In the genomic region with DNA sequence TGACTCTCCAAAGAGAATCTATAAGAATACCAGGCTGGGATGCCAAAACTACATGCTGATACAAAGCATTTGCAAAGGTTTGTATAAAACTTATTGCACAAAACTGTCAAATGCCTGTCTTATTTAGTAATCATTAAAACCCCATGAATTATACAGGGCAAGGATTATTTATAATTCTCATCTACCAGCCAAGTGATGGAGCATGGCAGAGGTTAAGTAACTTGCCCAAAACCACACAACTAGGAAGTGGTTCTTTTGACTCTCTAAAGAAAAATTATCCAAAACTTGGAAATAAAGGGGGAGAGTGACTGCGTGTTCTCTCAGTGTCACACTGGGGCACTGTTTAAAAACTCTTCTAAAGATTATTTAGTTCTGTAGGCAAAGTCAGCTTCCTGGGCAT, we compare ENCODE assay signal across 2 cellular contexts.
TF ChIP-seq lines count a peak whose summit lies in the region.

No MANE protein-coding gene starts in this region.

TF ChIP-seq in IMR-90, 13 proteins besides CTCF, POLR2A, EP300 and RAD21 (continued from another document):
- TF ChIP-seq, protein P1, sequence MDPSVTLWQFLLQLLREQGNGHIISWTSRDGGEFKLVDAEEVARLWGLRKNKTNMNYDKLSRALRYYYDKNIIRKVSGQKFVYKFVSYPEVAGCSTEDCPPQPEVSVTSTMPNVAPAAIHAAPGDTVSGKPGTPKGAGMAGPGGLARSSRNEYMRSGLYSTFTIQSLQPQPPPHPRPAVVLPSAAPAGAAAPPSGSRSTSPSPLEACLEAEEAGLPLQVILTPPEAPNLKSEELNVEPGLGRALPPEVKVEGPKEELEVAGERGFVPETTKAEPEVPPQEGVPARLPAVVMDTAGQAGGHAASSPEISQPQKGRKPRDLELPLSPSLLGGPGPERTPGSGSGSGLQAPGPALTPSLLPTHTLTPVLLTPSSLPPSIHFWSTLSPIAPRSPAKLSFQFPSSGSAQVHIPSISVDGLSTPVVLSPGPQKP (IDR thresholded peaks at IDR 0.05; ENCODE audit: borderline replicate concordance, low read depth, low read length) = no peak
- no peak for TF ChIP-seq CHD1 (IDR thresholded peaks at IDR 0.05; ENCODE audit: low read depth, low read length)
- TF ChIP-seq FOS (IDR thresholded peaks at IDR 0.05; ENCODE audit: low read depth, low read length) = no peak

TF ChIP-seq in SK-N-SH treated with all-trans-retinoic acid at 6 μM for 48 hours, 23 proteins besides CTCF, POLR2A, EP300 and RAD21 (continued from another document):
- TF ChIP-seq, protein P2, sequence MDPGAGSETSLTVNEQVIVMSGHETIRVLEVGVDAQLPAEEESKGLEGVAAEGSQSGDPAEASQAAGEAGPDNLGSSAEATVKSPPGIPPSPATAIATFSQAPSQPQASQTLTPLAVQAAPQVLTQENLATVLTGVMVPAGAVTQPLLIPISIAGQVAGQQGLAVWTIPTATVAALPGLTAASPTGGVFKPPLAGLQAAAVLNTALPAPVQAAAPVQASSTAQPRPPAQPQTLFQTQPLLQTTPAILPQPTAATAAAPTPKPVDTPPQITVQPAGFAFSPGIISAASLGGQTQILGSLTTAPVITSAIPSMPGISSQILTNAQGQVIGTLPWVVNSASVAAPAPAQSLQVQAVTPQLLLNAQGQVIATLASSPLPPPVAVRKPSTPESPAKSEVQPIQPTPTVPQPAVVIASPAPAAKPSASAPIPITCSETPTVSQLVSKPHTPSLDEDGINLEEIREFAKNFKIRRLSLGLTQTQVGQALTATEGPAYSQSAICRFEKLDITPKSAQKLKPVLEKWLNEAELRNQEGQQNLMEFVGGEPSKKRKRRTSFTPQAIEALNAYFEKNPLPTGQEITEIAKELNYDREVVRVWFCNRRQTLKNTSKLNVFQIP (CRISPR knock-in tag; IDR thresholded peaks at IDR 0.05; ENCODE audit: borderline replicate concordance, low read depth) = no peak
- TF ChIP-seq, protein P3, sequence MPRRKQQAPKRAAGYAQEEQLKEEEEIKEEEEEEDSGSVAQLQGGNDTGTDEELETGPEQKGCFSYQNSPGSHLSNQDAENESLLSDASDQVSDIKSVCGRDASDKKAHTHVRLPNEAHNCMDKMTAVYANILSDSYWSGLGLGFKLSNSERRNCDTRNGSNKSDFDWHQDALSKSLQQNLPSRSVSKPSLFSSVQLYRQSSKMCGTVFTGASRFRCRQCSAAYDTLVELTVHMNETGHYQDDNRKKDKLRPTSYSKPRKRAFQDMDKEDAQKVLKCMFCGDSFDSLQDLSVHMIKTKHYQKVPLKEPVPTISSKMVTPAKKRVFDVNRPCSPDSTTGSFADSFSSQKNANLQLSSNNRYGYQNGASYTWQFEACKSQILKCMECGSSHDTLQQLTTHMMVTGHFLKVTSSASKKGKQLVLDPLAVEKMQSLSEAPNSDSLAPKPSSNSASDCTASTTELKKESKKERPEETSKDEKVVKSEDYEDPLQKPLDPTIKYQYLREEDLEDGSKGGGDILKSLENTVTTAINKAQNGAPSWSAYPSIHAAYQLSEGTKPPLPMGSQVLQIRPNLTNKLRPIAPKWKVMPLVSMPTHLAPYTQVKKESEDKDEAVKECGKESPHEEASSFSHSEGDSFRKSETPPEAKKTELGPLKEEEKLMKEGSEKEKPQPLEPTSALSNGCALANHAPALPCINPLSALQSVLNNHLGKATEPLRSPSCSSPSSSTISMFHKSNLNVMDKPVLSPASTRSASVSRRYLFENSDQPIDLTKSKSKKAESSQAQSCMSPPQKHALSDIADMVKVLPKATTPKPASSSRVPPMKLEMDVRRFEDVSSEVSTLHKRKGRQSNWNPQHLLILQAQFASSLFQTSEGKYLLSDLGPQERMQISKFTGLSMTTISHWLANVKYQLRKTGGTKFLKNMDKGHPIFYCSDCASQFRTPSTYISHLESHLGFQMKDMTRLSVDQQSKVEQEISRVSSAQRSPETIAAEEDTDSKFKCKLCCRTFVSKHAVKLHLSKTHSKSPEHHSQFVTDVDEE (CRISPR knock-in tag; IDR thresholded peaks at IDR 0.05) = no peak
- TF ChIP-seq GLIS3 (CRISPR knock-in tag; IDR thresholded peaks at IDR 0.05) (no peak), ZFP3 (CRISPR knock-in tag; IDR thresholded peaks at IDR 0.05) (no peak)
- TF ChIP-seq, protein P4, sequence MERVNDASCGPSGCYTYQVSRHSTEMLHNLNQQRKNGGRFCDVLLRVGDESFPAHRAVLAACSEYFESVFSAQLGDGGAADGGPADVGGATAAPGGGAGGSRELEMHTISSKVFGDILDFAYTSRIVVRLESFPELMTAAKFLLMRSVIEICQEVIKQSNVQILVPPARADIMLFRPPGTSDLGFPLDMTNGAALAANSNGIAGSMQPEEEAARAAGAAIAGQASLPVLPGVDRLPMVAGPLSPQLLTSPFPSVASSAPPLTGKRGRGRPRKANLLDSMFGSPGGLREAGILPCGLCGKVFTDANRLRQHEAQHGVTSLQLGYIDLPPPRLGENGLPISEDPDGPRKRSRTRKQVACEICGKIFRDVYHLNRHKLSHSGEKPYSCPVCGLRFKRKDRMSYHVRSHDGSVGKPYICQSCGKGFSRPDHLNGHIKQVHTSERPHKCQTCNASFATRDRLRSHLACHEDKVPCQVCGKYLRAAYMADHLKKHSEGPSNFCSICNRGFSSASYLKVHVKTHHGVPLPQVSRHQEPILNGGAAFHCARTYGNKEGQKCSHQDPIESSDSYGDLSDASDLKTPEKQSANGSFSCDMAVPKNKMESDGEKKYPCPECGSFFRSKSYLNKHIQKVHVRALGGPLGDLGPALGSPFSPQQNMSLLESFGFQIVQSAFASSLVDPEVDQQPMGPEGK (CRISPR knock-in tag; IDR thresholded peaks at IDR 0.05; ENCODE audit: borderline replicate concordance) = no peak
